15 cellular contexts compared by ENCODE assay signal in the genomic region with DNA sequence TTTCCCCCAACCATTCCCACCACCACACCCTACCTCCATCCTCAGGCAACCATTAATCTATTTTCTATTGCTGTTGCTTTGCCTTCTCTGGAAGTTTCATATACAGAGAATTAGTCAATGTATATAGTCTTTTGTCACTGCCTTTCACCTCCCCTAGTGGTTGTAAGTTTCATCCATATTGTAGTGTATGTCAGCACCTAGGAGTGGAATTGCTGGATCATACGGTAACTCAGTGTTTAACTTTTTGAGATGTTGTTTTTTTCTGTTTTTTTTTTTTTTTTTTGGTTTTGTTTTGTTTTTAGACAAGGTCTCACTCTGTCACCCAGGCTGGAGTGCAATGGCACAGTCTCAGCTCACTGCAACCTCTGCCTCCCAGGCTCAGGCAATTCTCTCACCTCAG.
"Had no signal": no experiment of that assay in that cellular context is flagged by ENCODE, and none has a peak within 500 bp of the region (broad histone marks: within the 10 kb centered on the region; RNA-seq: fewer than 3 reads in every experiment).

No MANE protein-coding gene starts in this region.

- ATAC-seq: gastroesophageal sphincter; heart left ventricle; left lung; stimulated activated naive B cell treated with anti-CD40 and anti-IgM and Interleukin-4, amounts not matched to agents 10 μg/mL and 1 μg/mL and 100 μg/mL, for 72 hours had no signal

- H3K9me3 ChIP-seq: colonic mucosa, gastroesophageal sphincter, heart left ventricle, left lung, sigmoid colon, spleen, uterus had no signal

- H3K4me1 ChIP-seq: uterus had no signal

- H3K4me3 ChIP-seq: colonic mucosa, gastroesophageal sphincter, heart left ventricle, left lung, sigmoid colon, spleen, uterus had no signal

- H3K27me3 ChIP-seq: brain microvascular endothelial cell, colonic mucosa, gastroesophageal sphincter, heart left ventricle, left lung, sigmoid colon, spleen, uterus had no signal

- DNase-seq: activated CD4-positive, alpha-beta memory T cell treated with anti-CD3 and anti-CD28 coated beads, Interleukin-2, amount 10 ng/mL, durations not matched to agents 7 days and 5 days; activated CD4-positive, alpha-beta T cell treated with anti-CD3 and anti-CD28 coated beads for 48 hours; activated naive CD4-positive, alpha-beta T cell treated with anti-CD3 and anti-CD28 coated beads for 36 hours; activated T-cell treated with anti-CD3 and anti-CD28 coated beads, Interleukin-2, amount 50 U/mL, for 24 hours; aorta; brain microvascular endothelial cell; colonic mucosa; heart left ventricle; left lung; sigmoid colon; spleen; stimulated activated CD4-positive, alpha-beta T cell treated with anti-CD3 and anti-CD28 coated beads, Interleukin-4, amount 100 ng/mL, for 4 hours; stimulated activated naive B cell treated with anti-CD40 and anti-IgM and Interleukin-4, amounts not matched to agents 10 μg/mL and 1 μg/mL and 100 μg/mL, for 72 hours; uterus had no signal

- H3K27ac ChIP-seq: brain microvascular endothelial cell, colonic mucosa, gastroesophageal sphincter, left lung, spleen, uterus had no signal

- H3K36me3 ChIP-seq: brain microvascular endothelial cell, colonic mucosa, uterus had no signal
